ENCODE assay signal across 12 cellular contexts in the genomic region with DNA sequence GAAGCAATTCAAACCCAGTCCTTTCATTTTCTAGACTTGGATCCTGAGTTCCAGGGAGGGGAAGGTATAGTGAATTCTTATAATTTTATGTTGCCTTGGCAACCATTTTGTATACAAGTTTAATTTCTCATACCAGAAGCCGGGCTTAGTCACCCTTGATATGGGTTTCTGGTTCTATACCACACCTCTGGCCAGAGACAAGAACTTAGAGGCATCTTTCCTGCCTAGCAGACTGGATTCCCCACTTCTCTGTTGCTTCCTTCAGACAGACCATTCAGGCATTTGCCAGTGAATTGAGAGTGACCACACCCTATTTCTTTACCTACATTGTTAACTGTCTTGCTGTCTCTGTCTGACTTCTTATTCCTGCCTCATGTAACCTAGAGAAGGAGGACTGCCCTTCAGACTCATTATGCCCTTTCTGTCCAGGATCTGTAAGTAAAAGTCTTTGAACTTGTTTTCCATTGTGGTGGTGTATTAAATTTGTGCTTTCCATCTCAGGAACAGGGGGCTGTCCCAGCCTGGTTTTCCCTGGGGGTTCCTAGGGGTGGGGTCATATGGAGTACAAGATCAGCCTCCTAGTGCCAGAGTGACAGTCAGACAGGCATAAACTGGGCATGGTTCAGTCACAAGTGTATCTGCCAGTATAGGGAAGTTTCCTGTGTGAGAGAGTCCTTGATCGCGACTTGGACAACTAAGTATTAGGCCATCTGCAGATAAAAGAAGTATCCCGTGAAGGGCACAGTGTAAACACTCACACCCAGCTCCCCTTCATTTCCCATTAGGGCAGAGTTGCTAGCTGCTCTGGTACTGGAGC. TPM values are rescaled to one million over a fixed set of nuclear protein-coding genes. Genes with fewer than 3 reads are reported as not detected.
DNase-seq lines count a peak whose midpoint lies in the region; ATAC-seq and TF ChIP-seq lines count a peak whose summit lies in the region.
"Had no signal": no experiment of that assay in that cellular context is flagged by ENCODE, and none has a peak within 500 bp of the region (broad histone marks: within the 10 kb centered on the region; RNA-seq: fewer than 3 reads in every experiment).

No MANE protein-coding gene starts in this region.

- H3K4me3 Mint-ChIP-seq in CD8-positive, alpha-beta T cell: peak overlapping the region; percentile 33
- H3K4me3 Mint-ChIP-seq in activated naive CD4-positive, alpha-beta T cell treated with anti-CD3 and anti-CD28 coated beads, Interleukin-2, amount 10 ng/mL, durations not matched to agents 7 days and 5 days: peak overlapping the region; percentile 60

- in situ Hi-C loops in G401 (cut with HindIII; ENCODE audit: low sequenced_read_pairs): no loop called here

- no peaks in the 10 kb centered on the region for H3K9me3 ChIP-seq in CD8-positive, alpha-beta T cell (ENCODE audit: low read length)
- H3K9me3 ChIP-seq: gastrocnemius medialis had no signal

- H3K4me1 Mint-ChIP-seq in CD8-positive, alpha-beta T cell (ENCODE audit: low read depth): peaks cover 53% of the 10 kb centered on the region
- H3K4me1 Mint-ChIP-seq in activated naive CD4-positive, alpha-beta T cell treated with anti-CD3 and anti-CD28 coated beads, Interleukin-2, amount 10 ng/mL, durations not matched to agents 7 days and 5 days: peaks cover 19% of the 10 kb centered on the region

- peaks cover 73% of the 10 kb centered on the region for H3K4me1 ChIP-seq in CD8-positive, alpha-beta T cell (ENCODE audit: insufficient read depth, low read length)
- H3K4me1 ChIP-seq: gastrocnemius medialis had no signal

- no peak overlapping the region for H3K4me3 ChIP-seq in CD8-positive, alpha-beta T cell (ENCODE audit: low read depth, low read length)
- H3K4me3 ChIP-seq: gastrocnemius medialis had no signal

- peaks cover 65% of the 10 kb centered on the region for H3K36me3 Mint-ChIP-seq in CD8-positive, alpha-beta T cell
- H3K36me3 Mint-ChIP-seq in activated naive CD4-positive, alpha-beta T cell treated with anti-CD3 and anti-CD28 coated beads, Interleukin-2, amount 10 ng/mL, durations not matched to agents 7 days and 5 days: peaks cover 17% of the 10 kb centered on the region

- peak in 2 of 7 experiments; percentile 31 to 48 for DNase-seq in CD8-positive, alpha-beta T cell
- DNase-seq in M059J (ENCODE audit: low read depth) (peak; percentile 78), iris pigment epithelial cell (ENCODE audit: low read depth) (peak; percentile 56), NCI-H1436 (lab: John Stamatoyannopoulos, UW) (no peak), G401 (ENCODE audit: low spot score) (no peak), AG08395 (ENCODE audit: low spot score) (no peak)
- peak; percentile 54 for DNase-seq in activated naive CD4-positive, alpha-beta T cell treated with anti-CD3 and anti-CD28 coated beads, Interleukin-2, amount 10 ng/mL, durations not matched to agents 7 days and 5 days
- DNase-seq: gastrocnemius medialis; NK-92 treated with Interleukin-12 subunit alpha and Interleukin-12 subunit beta, amount 100 ng/mL, for 24 hours; small intestine had no signal

- H3K27me3 Mint-ChIP-seq in CD8-positive, alpha-beta T cell (ENCODE audit: low read depth): no peaks in the 10 kb centered on the region
- no peaks in the 10 kb centered on the region for H3K27me3 Mint-ChIP-seq in activated naive CD4-positive, alpha-beta T cell treated with anti-CD3 and anti-CD28 coated beads, Interleukin-2, amount 10 ng/mL, durations not matched to agents 7 days and 5 days

- H3K27me3 ChIP-seq in CD8-positive, alpha-beta T cell (ENCODE audit: insufficient read depth, low read length): no peaks in the 10 kb centered on the region
- H3K27me3 ChIP-seq: gastrocnemius medialis had no signal

- intact Hi-C loops in CD8-positive, alpha-beta T cell (cut with DNase I, micrococcal nuclease): loop anchor here in 1 of 2 experiments (10.0 kb wide), 1 partner anchor 98 kb away; a partner anchor contains a TSS

- H3K27ac ChIP-seq in CD8-positive, alpha-beta T cell (ENCODE audit: low read depth, low read length): no peak overlapping the region
- H3K27ac ChIP-seq: gastrocnemius medialis, VCaP had no signal

- H3K36me3 ChIP-seq in CD8-positive, alpha-beta T cell (ENCODE audit: insufficient read depth, low read length): peaks cover 24% of the 10 kb centered on the region
- H3K36me3 ChIP-seq: gastrocnemius medialis had no signal

- CTCF ChIA-PET in CD8-positive, alpha-beta T cell (lab: Charles Lee): no interaction called here
- CTCF ChIA-PET in activated naive CD4-positive, alpha-beta T cell treated with anti-CD3 and anti-CD28 coated beads, Interleukin-2, amount 10 ng/mL, durations not matched to agents 7 days and 5 days (lab: Charles Lee): interaction anchor here (1.0 to 9.5 kb wide), 5 partner anchors 97 to 222 kb away, joined by 3 to 213 read pairs (median 126); a partner anchor contains a TSS

- peak overlapping the region; percentile 79 for H3K27ac Mint-ChIP-seq in CD8-positive, alpha-beta T cell
- no peak overlapping the region for H3K27ac Mint-ChIP-seq in activated naive CD4-positive, alpha-beta T cell treated with anti-CD3 and anti-CD28 coated beads, Interleukin-2, amount 10 ng/mL, durations not matched to agents 7 days and 5 days

- no peak for TF ChIP-seq CTCF in CD8-positive, alpha-beta T cell (IDR thresholded peaks at IDR 0.05)

- ATAC-seq in CD8-positive, alpha-beta T cell: peak; percentile 40
- no peak for ATAC-seq in GM21737 (IDR thresholded peaks at IDR 0.05; ENCODE audit: unreplicated experiment)
- ATAC-seq: gastrocnemius medialis had no signal

- POLR2A ChIA-PET in CD8-positive, alpha-beta T cell (lab: Charles Lee): interaction anchor here (1.0 kb wide), 1 partner anchor 25 kb away, joined by 3 read pairs; no protein-coding TSS in a partner anchor

- H3K9me3 Mint-ChIP-seq in CD8-positive, alpha-beta T cell: no peaks in the 10 kb centered on the region
- H3K9me3 Mint-ChIP-seq in activated naive CD4-positive, alpha-beta T cell treated with anti-CD3 and anti-CD28 coated beads, Interleukin-2, amount 10 ng/mL, durations not matched to agents 7 days and 5 days: peaks cover 26% of the 10 kb centered on the region

RNA-seq across cellular contexts. Expression of a gene that starts 27.4 kb away (rescaled TPM):
- 10 to 100 TPM; 47.7 to 49.3 TPM for total RNA-seq in CD8-positive, alpha-beta T cell
- total RNA-seq in M059J (2014; rRNA removed; shearing (Covaris generic)): not detected in 2 replicates
- total RNA-seq in G401 (2014; rRNA removed; shearing (Covaris generic)): not detected in 2 replicates

Comparison
In these comparisons a context has a peak if more than half of its experiments do, and no peak if none do; other contexts are left out.
1. DNase-seq: peak in M059J (single experiment), activated naive CD4-positive, alpha-beta T cell treated with anti-CD3 and anti-CD28 coated beads, Interleukin-2, amount 10 ng/mL, durations not matched to agents 7 days and 5 days (single experiment) and iris pigment epithelial cell (single experiment); none in NCI-H1436 (single experiment), G401 (single experiment) and AG08395 (single experiment).
2. RNA of a gene that starts 27.4 kb away (total RNA-seq): 47.7 to 49.3 TPM in CD8-positive, alpha-beta T cell; not detected in M059J and not detected in G401; every median in the first group is over 10 times any median in the second.